Comparison of ENCODE assay signal across 9 cellular contexts in genomic region chr10:35607475-35608316, GRCh38. TPM values are rescaled to one million over a fixed set of nuclear protein-coding genes. Genes with fewer than 3 reads are reported as not detected.
DNase-seq lines count a peak whose midpoint lies in the region; ATAC-seq and TF ChIP-seq lines count a peak whose summit lies in the region.
"Had no signal": no experiment of that assay in that cellular context is flagged by ENCODE, and none has a peak within 500 bp of the region (broad histone marks: within the 10 kb centered on the region; RNA-seq: fewer than 3 reads in every experiment).

No MANE protein-coding gene starts in this region.

- H2AFZ ChIP-seq in parathyroid adenoma, result peak overlapping the region; percentile 89

- POLR2A ChIA-PET in CD4-positive, alpha-beta T cell (lab: Charles Lee), result no interaction called here

- no peak for DNase-seq in CD4-positive, alpha-beta T cell
- peak; percentile 29 for DNase-seq in NCI-H69 (lab: John Stamatoyannopoulos, UW)
- no peak for DNase-seq in epithelial cell of proximal tubule (ENCODE audit: low read depth)
- no peak for DNase-seq in mucosa of descending colon
- DNase-seq in foreskin melanocyte, result no peak

- H3K36me3 ChIP-seq in parathyroid adenoma (ENCODE audit: control insufficient read depth, insufficient read depth, low read length) (no peaks in the 10 kb centered on the region), mucosa of descending colon (ENCODE audit: low read depth) (no peaks in the 10 kb centered on the region)

- H3K36me3 Mint-ChIP-seq in CD4-positive, alpha-beta T cell (ENCODE audit: low read depth), result no peaks in the 10 kb centered on the region

- peaks cover 2% of the 10 kb centered on the region for H3K9me3 Mint-ChIP-seq in CD4-positive, alpha-beta T cell

- H3K4me3 ChIP-seq in epithelial cell of proximal tubule (ENCODE audit: low read depth, low read length), result peak overlapping the region; percentile 53
- H3K4me3 ChIP-seq in parathyroid adenoma (ENCODE audit: low read depth, low read length), result peak overlapping the region; percentile 41
- H3K4me3 ChIP-seq in mucosa of descending colon, result no peak overlapping the region

- no peaks in the 10 kb centered on the region for H3K9me3 ChIP-seq in CD4-positive, alpha-beta T cell (ENCODE audit: control insufficient read depth, low read length)
- no peaks in the 10 kb centered on the region for H3K9me3 ChIP-seq in parathyroid adenoma (ENCODE audit: control insufficient read depth, low read length)
- H3K9me3 ChIP-seq in mucosa of descending colon, result no peaks in the 10 kb centered on the region

- no peak overlapping the region for H3K27ac Mint-ChIP-seq in CD4-positive, alpha-beta T cell

- CTCF ChIA-PET in CD4-positive, alpha-beta T cell (lab: Charles Lee), result no interaction called here

- TF ChIP-seq CTCF in CD4-positive, alpha-beta T cell (IDR thresholded peaks at IDR 0.05), result no peak
- no peak for TF ChIP-seq CTCF in epithelial cell of proximal tubule (conservative IDR thresholded peaks at IDR 0.05; ENCODE audit: low read depth, low read length)
- TF ChIP-seq CTCF in parathyroid adenoma (IDR thresholded peaks at IDR 0.05), result no peak
- TF ChIP-seq CTCF in mucosa of descending colon (IDR thresholded peaks at IDR 0.05), result no peak

- H3K4me3 Mint-ChIP-seq in CD4-positive, alpha-beta T cell, result peak overlapping the region; percentile 75

- peak overlapping the region; percentile 64 for H3K4me2 ChIP-seq in parathyroid adenoma (ENCODE audit: low read length)

- no peak for ATAC-seq in CD4-positive, alpha-beta T cell (ENCODE audit: poor library complexity)
- no peak for ATAC-seq in GM18517 (IDR thresholded peaks at IDR 0.05; ENCODE audit: unreplicated experiment)
- no peak for ATAC-seq in mucosa of descending colon
- ATAC-seq in GM19455 (IDR thresholded peaks at IDR 0.05; ENCODE audit: unreplicated experiment), result no peak

- peaks cover 6% of the 10 kb centered on the region for H3K4me1 Mint-ChIP-seq in CD4-positive, alpha-beta T cell (ENCODE audit: low read depth)

- peaks cover 68% of the 10 kb centered on the region for H3K27me3 Mint-ChIP-seq in CD4-positive, alpha-beta T cell

- H3K27me3 ChIP-seq in CD4-positive, alpha-beta T cell (ENCODE audit: control insufficient read depth, insufficient read depth, low read length), result peaks cover 52% of the 10 kb centered on the region
- no peaks in the 10 kb centered on the region for H3K27me3 ChIP-seq in parathyroid adenoma (ENCODE audit: control insufficient read depth, insufficient read depth, low read length)

- no peak overlapping the region for H3K9ac ChIP-seq in parathyroid adenoma

- no peak overlapping the region for H3K27ac ChIP-seq in CD4-positive, alpha-beta T cell (ENCODE audit: low read depth, low read length)
- H3K27ac ChIP-seq in parathyroid adenoma, result no peak overlapping the region

- no peaks in the 10 kb centered on the region for H3K4me1 ChIP-seq in parathyroid adenoma
- peaks cover 10% of the 10 kb centered on the region for H3K4me1 ChIP-seq in mucosa of descending colon (ENCODE audit: low read depth)

- intact Hi-C loops in CD4-positive, alpha-beta T cell (cut with DNase I, micrococcal nuclease), result loop anchor here in 1 of 2 experiments (2.0 kb wide), 1 partner anchor 21 kb away; no protein-coding TSS in a partner anchor
- intact Hi-C loops in mucosa of descending colon (cut with DNase I, micrococcal nuclease), result no loop called here

- no peaks in the 10 kb centered on the region for H3K79me2 ChIP-seq in parathyroid adenoma

RNA-seq across cellular contexts. Expression of gene GJD4, which starts 2.6 kb away (rescaled TPM):
- not detected for total RNA-seq in CD4-positive, alpha-beta T cell
- total RNA-seq in epithelial cell of proximal tubule (not detected in 2 replicates), mucosa of descending colon (not detected)
- total RNA-seq: activated CD8-positive, alpha-beta memory T cell treated with anti-CD3 and anti-CD28 coated beads for 36 hours had no signal

RNA-seq across cellular contexts. Expression of gene FZD8, which starts 34.4 kb away (rescaled TPM):
- total RNA-seq in CD4-positive, alpha-beta T cell, result 1 to 10 TPM; 2.1 to 2.2 TPM
- 8.2 and 13.4 TPM in 2 replicates for total RNA-seq in epithelial cell of proximal tubule
- total RNA-seq in mucosa of descending colon, result 10 to 100 TPM; 13.4 to 31.3 (median 14.8) TPM
